Comparison of ENCODE assay signal across 9 cellular contexts in the genomic region with DNA sequence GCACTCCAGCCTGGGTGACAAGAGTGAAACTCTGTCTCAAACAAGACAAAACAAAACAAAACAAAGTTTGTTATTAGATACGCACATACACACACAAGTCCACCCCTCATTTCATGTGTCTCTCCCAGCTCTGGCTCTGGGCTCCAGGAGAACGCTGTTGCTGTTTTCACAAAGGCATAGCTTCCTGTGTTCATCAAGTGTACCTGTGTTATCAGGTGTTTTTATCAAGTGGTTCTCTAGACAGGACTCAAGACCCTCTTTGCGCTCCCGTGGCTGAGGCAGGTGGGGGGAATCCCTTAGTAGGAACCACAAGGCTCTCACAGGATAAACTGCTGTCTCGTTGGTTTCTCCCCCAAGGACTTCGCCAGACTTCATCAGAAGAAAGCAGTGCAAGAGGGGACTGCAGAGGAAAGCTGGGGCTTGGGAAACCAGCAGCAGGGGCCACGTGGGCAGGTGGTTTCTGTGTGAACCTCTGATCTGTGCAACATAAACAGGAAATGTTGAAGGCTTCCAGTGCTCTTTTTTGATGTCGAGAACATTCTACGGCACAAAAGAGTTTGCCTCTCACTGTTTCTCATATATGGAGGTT. TPM values are rescaled to one million over a fixed set of nuclear protein-coding genes. Genes with fewer than 3 reads are reported as not detected.
DNase-seq lines count a peak whose midpoint lies in the region; ATAC-seq and TF ChIP-seq lines count a peak whose summit lies in the region.
"Had no signal": no experiment of that assay in that cellular context is flagged by ENCODE, and none has a peak within 500 bp of the region (broad histone marks: within the 10 kb centered on the region; RNA-seq: fewer than 3 reads in every experiment).

No MANE protein-coding gene starts in this region.

- no peaks in the 10 kb centered on the region for H3K27me3 ChIP-seq in aorta (ENCODE audit: control insufficient read depth in 1 of 2, insufficient read depth in 2 of 2, low read length in 1 of 2)

- H3K36me3 Mint-ChIP-seq in naive B cell, result no peaks in the 10 kb centered on the region

- H3K4me1 ChIP-seq in aorta (ENCODE audit: control insufficient read depth in 1 of 2, insufficient read depth in 2 of 2, low read length in 2 of 2), result peaks cover 0 to 4% of the 10 kb centered on the region in 2 donors

- H3K36me3 ChIP-seq in aorta (ENCODE audit: control insufficient read depth in 1 of 2, insufficient read depth in 2 of 2, low read length in 1 of 2), result no peaks in the 10 kb centered on the region

- peak; percentile 68 for ATAC-seq in GM18907 (IDR thresholded peaks at IDR 0.05; ENCODE audit: unreplicated experiment)
- ATAC-seq in HG03354 (IDR thresholded peaks at IDR 0.05; ENCODE audit: poor library complexity, severe bottlenecking, unreplicated experiment), result peak; percentile 60
- ATAC-seq in naive B cell (ENCODE audit: low read depth in 2 of 2), result peak; percentile 87 to 90
- no peak for ATAC-seq in aorta (ENCODE audit: low FRiP score)
- no peak for ATAC-seq in omental fat pad (ENCODE audit: low FRiP score)
- ATAC-seq: HCT116 had no signal

- no peak overlapping the region for H3K4me3 ChIP-seq in aorta (ENCODE audit: low read length in 2 of 2)

- H3K9me3 Mint-ChIP-seq in naive B cell, result peaks cover 0 to 2% (median 0%) of the 10 kb centered on the region in 7 donors

- WGBS in aorta, 2 donors, result 78% methylated on average over 9 of the region's 9 CpGs

- no peaks in the 10 kb centered on the region for H3K27me3 Mint-ChIP-seq in naive B cell

- peaks cover 42 to 61% (median 53%) of the 10 kb centered on the region in 3 donors for H3K4me1 Mint-ChIP-seq in naive B cell

- H3K9me3 ChIP-seq in aorta (ENCODE audit: control insufficient read depth, low read length), result no peaks in the 10 kb centered on the region

- H3K27ac Mint-ChIP-seq in naive B cell, result peak overlapping the region; percentile 83 to 98 (median 96)

- H3K4me3 Mint-ChIP-seq in naive B cell, result peak overlapping the region; percentile 74 to 90 (median 89)

- H3K27ac ChIP-seq in aorta (ENCODE audit: low read depth in 1 of 2, low read length in 2 of 2), result no peak overlapping the region

- no peak for TF ChIP-seq CTCF in omental fat pad (IDR thresholded peaks at IDR 0.05)

- peak; percentile 58 for DNase-seq in activated T-cell treated with anti-CD3 and anti-CD28 coated beads for 24 hours (ENCODE audit: low read depth)
- DNase-seq in naive B cell, result peak; percentile 54
- DNase-seq in aorta, result no peak
- DNase-seq in GOT3 (lab: John Stamatoyannopoulos, UW), result no peak
- no peak for DNase-seq in omental fat pad (ENCODE audit: low spot score)
- no peak for DNase-seq in cerebellum (ENCODE audit: low spot score)

- intact Hi-C loops in aorta (cut with DNase I), result no loop called here

RNA-seq across cellular contexts. Expression of a gene that starts 6.9 kb away (rescaled TPM):
- polyA plus RNA-seq in naive B cell (ENCODE audit: low read depth in 6 of 6) (100 to 1,000 TPM; 171 to 265 (median 214) TPM), aorta (10 to 100 TPM; 31.3 to 50.0 TPM)
- total RNA-seq in aorta (10 to 100 TPM; 53.0 to 55.4 TPM), omental fat pad (10 to 100 TPM; 29.1 to 70.8 (median 40.8) TPM), cerebellum (74.8 TPM)

RNA-seq across cellular contexts. Expression of a gene that starts 33.7 kb away (rescaled TPM):
- polyA plus RNA-seq in naive B cell (ENCODE audit: low read depth in 6 of 6) (1 to 10 TPM in 3 of 6 donors, under 1 TPM in 2, not detected in 1; 0.25 to 3.5 (median 1.9) TPM), aorta (10 to 100 TPM in 1 of 2 donors, 1 to 10 TPM in 1; 6.4 to 17.3 TPM)
- total RNA-seq in aorta (100 to 1,000 TPM; 301 to 596 TPM), omental fat pad (1,000 to 10,000 TPM in 2 of 4 donors, 100 to 1,000 TPM in 2; 340 to 1,610 (median 888) TPM), cerebellum (5.2 TPM)

Comparison
In these comparisons a context has a peak if more than half of its experiments do, and no peak if none do; other contexts are left out.
1. ATAC-seq: peak in GM18907 (single experiment), HG03354 (single experiment) and naive B cell (2 of 2); none in aorta (single experiment) and omental fat pad (single experiment).
2. DNase-seq: peak in activated T-cell treated with anti-CD3 and anti-CD28 coated beads for 24 hours (single experiment) and naive B cell (single experiment); none in aorta (0 of 2), GOT3 (single experiment), omental fat pad (single experiment) and cerebellum (single experiment).
3. RNA of a gene that starts 33.7 kb away (total RNA-seq): 340 to 1,610 TPM in omental fat pad and 301 to 596 TPM in aorta; 5.2 TPM in cerebellum (single experiment); every median in the first group is over 10 times any median in the second.